In the genomic region with DNA sequence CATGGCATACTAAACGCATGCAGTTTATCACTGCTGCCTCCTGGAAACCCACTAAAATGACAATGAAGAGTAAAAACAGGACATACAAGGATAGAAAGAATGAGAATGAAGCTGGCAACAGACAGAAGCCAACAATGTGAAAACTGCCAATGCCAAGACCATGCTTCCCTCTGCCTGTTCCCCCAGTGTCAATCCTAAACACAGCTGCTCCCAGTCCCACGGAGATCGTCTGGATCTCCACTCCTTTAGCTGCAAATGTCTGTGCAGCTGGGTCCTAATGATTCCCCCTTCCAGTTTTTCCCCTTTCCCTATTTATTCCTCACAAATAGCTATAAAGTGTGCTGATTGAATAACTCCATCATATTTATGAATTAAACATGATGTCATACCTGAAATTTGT, we compare ENCODE assay signal across 17 cellular contexts. TPM values are rescaled to one million over a fixed set of nuclear protein-coding genes. Genes with fewer than 3 reads are reported as not detected.
DNase-seq lines count a peak whose midpoint lies in the region; ATAC-seq and TF ChIP-seq lines count a peak whose summit lies in the region.
"Had no signal": no experiment of that assay in that cellular context is flagged by ENCODE, and none has a peak within 500 bp of the region (broad histone marks: within the 10 kb centered on the region; RNA-seq: fewer than 3 reads in every experiment).

No MANE protein-coding gene starts in this region.

- no peak overlapping the region for H3K4me2 ChIP-seq in H9 (ENCODE audit: insufficient read depth, insufficient read length, low read length)
- H3K4me2 ChIP-seq: BLaER1 treated with 17β-estradiol and CSF1 and Interleukin-3, amounts not matched to agents 10 nM and 100 nM had no signal

- no peak overlapping the region for H3K14ac ChIP-seq in H9 (ENCODE audit: insufficient read depth, low read length)

- H3K9me3 Mint-ChIP-seq in H9 (no peaks in the 10 kb centered on the region), nephron progenitor cell (no peaks in the 10 kb centered on the region), natural killer cell (no peaks in the 10 kb centered on the region)
- H3K9me3 Mint-ChIP-seq: CD4-positive, alpha-beta T cell; CD8-positive, alpha-beta T cell had no signal

- H3K4ac ChIP-seq in H9 (ENCODE audit: low read depth, low read length): no peak overlapping the region

- DNase-seq in Ammon's horn (ENCODE audit: low spot score) (peak; percentile 35), H9 (no peak), T-helper 17 cell (no peak), nephron progenitor cell (no peak), natural killer cell (no peak), NCI-H2196 treated with DMSO at 0.1 percent for 48 hours (lab: John Stamatoyannopoulos, UW; ENCODE audit: unreplicated experiment) (no peak)
- DNase-seq: 8988T; ACHN; Caco-2; Calu3; CD4-positive, alpha-beta T cell; CD8-positive, alpha-beta T cell; DMS79 treated with DMSO at 0.1 percent for 48 hours had no signal

- no peaks in the 10 kb centered on the region for H3K27me3 Mint-ChIP-seq in H9 (ENCODE audit: low read depth)
- no peaks in the 10 kb centered on the region for H3K27me3 Mint-ChIP-seq in T-helper 17 cell
- H3K27me3 Mint-ChIP-seq in nephron progenitor cell (ENCODE audit: low read depth, poor library complexity): no peaks in the 10 kb centered on the region
- no peaks in the 10 kb centered on the region for H3K27me3 Mint-ChIP-seq in natural killer cell (ENCODE audit: low read depth in 2 of 2)
- H3K27me3 Mint-ChIP-seq: B cell; CD4-positive, alpha-beta T cell had no signal

- H3K36me3 Mint-ChIP-seq in H9 (ENCODE audit: insufficient read depth in 1 of 3, low read depth in 3 of 3) (peaks cover 40 to 84% (median 79%) of the 10 kb centered on the region in 3 experiments; a peak in 6 of 7 replicates), T-helper 17 cell (ENCODE audit: low read depth) (peaks cover 7% of the 10 kb centered on the region), nephron progenitor cell (ENCODE audit: low read depth) (peaks cover 79% of the 10 kb centered on the region), natural killer cell (peaks cover 27% of the 10 kb centered on the region)

- H3K4me1 Mint-ChIP-seq in H9 (no peaks in the 10 kb centered on the region), T-helper 17 cell (no peaks in the 10 kb centered on the region), nephron progenitor cell (no peaks in the 10 kb centered on the region), natural killer cell (no peaks in the 10 kb centered on the region)
- H3K4me1 Mint-ChIP-seq: B cell had no signal

- TF ChIP-seq CTCF in H9 (conservative IDR thresholded peaks at IDR 0.05) (no peak), nephron progenitor cell (IDR thresholded peaks at IDR 0.05) (no peak), natural killer cell (IDR thresholded peaks at IDR 0.05) (no peak)

- H2BK12ac ChIP-seq in H9 (ENCODE audit: insufficient read length, low read depth, low read length): no peak overlapping the region

- no peaks in the 10 kb centered on the region for H3K79me1 ChIP-seq in H9 (ENCODE audit: insufficient read depth, low read depth, low read length, poor library complexity, severe bottlenecking)

- no peak overlapping the region for H3K9ac ChIP-seq in H9 (ENCODE audit: extremely low read depth, insufficient read length, low read length)
- H3K9ac ChIP-seq: BLaER1 treated with 17β-estradiol and CSF1 and Interleukin-3, amounts not matched to agents 10 nM and 100 nM had no signal

- H2AK5ac ChIP-seq in H9 (ENCODE audit: insufficient read length, low read length): no peak overlapping the region

- H2BK15ac ChIP-seq in H9 (ENCODE audit: low read depth, low read length): no peak overlapping the region

- no peaks in the 10 kb centered on the region for H3K4me1 ChIP-seq in H9 (ENCODE audit: insufficient read depth, low read length)
- H3K4me1 ChIP-seq: BLaER1 treated with 17β-estradiol and CSF1 and Interleukin-3, amounts not matched to agents 10 nM and 100 nM; Caco-2 had no signal

- H2BK120ac ChIP-seq in H9 (ENCODE audit: low read depth, low read length, poor library complexity, severe bottlenecking): no peak overlapping the region

- no peak overlapping the region for H4K5ac ChIP-seq in H9 (ENCODE audit: insufficient read length, low read depth, low read length)

- H3K27ac Mint-ChIP-seq in H9 (peak overlapping the region in 1 of 3 experiments; percentile 17; a peak in 1 of 7 replicates), T-helper 17 cell (peak overlapping the region; percentile 34), nephron progenitor cell (peak overlapping the region; percentile 54), natural killer cell (no peak overlapping the region)
- H3K27ac Mint-ChIP-seq: B cell; CD4-positive, alpha-beta T cell; CD8-positive, alpha-beta T cell had no signal

- H2BK20ac ChIP-seq in H9 (ENCODE audit: low read depth, low read length, poor library complexity, severe bottlenecking): no peak overlapping the region

- H3K9me3 ChIP-seq in H9 (ENCODE audit: control insufficient read depth, low read depth, low read length): no peaks in the 10 kb centered on the region
- no peaks in the 10 kb centered on the region for H3K9me3 ChIP-seq in T-helper 17 cell (ENCODE audit: control insufficient read depth, low read length, poor library complexity, severe bottlenecking)
- H3K9me3 ChIP-seq: BLaER1 treated with 17β-estradiol and CSF1 and Interleukin-3, amounts not matched to agents 10 nM and 100 nM; Caco-2 had no signal

- H4K8ac ChIP-seq in H9 (replicated peaks; ENCODE audit: insufficient read length, low read depth, low read length): no peak overlapping the region

- ATAC-seq in T-helper 17 cell (no peak), natural killer cell (no peak), GM18868 (IDR thresholded peaks at IDR 0.05; ENCODE audit: unreplicated experiment) (no peak)
- ATAC-seq: CD8-positive, alpha-beta T cell had no signal

- H3K18ac ChIP-seq in H9 (ENCODE audit: insufficient read length, low read depth, low read length): no peak overlapping the region

- no peak overlapping the region for H3T11ph ChIP-seq in H9 (ENCODE audit: low read length)

- no peak overlapping the region for H3K27ac ChIP-seq in H9 (ENCODE audit: insufficient read length, low read depth, low read length)
- H3K27ac ChIP-seq: BLaER1 treated with 17β-estradiol and CSF1 and Interleukin-3, amounts not matched to agents 10 nM and 100 nM; C4-2B had no signal

- H3K4me3 Mint-ChIP-seq in H9 (no peak overlapping the region), T-helper 17 cell (no peak overlapping the region), nephron progenitor cell (no peak overlapping the region), natural killer cell (no peak overlapping the region)
- H3K4me3 Mint-ChIP-seq: B cell; CD4-positive, alpha-beta T cell; CD8-positive, alpha-beta T cell had no signal

- no CpG with 5 or more reads among the region's 3 CpGs for WGBS in H9 (ENCODE audit: extremely low coverage, insufficient read length, low lambda C conversion rate)

- peak overlapping the region; percentile 13 for H4K91ac ChIP-seq in H9 (ENCODE audit: insufficient read length, low read depth, low read length)

- intact Hi-C loops in natural killer cell (cut with micrococcal nuclease): no loop called here

- H2AFZ ChIP-seq in H9 (ENCODE audit: low read length): no peak overlapping the region

- no peaks in the 10 kb centered on the region for H3K27me3 ChIP-seq in H9 (ENCODE audit: insufficient read depth, low read length)
- H3K27me3 ChIP-seq: BLaER1 treated with 17β-estradiol and CSF1 and Interleukin-3, amounts not matched to agents 10 nM and 100 nM had no signal

- no peak overlapping the region for H2BK5ac ChIP-seq in H9 (ENCODE audit: insufficient read length, low read length)

- H3K56ac ChIP-seq in H9 (ENCODE audit: insufficient read length, low read depth, low read length): no peak overlapping the region

- no peaks in the 10 kb centered on the region for H3K23me2 ChIP-seq in H9 (ENCODE audit: insufficient read length, low read depth, low read length, poor library complexity, severe bottlenecking)

- no peaks in the 10 kb centered on the region for H4K20me1 ChIP-seq in H9 (ENCODE audit: control insufficient read depth, insufficient read depth, insufficient read length)

- no peak overlapping the region for H3K23ac ChIP-seq in H9 (ENCODE audit: insufficient read length, low read depth, low read length)

- H3K79me2 ChIP-seq in H9 (ENCODE audit: insufficient read depth, low read length): no peaks in the 10 kb centered on the region

RNA-seq across cellular contexts. Expression of gene LEO1, which starts 16.1 kb away (rescaled TPM):
- total RNA-seq in H9 (2021) (28.4 and 30.3 TPM in 2 replicates), T-helper 17 cell (1 to 10 TPM; 8.8 to 9.4 TPM), natural killer cell (10 to 100 TPM; 13.2 to 19.5 (median 16.0) TPM)

Comparison
In these comparisons a context has a peak if more than half of its experiments do, and no peak if none do; other contexts are left out.
1. H3K27ac Mint-ChIP-seq: peak in T-helper 17 cell (single experiment) and nephron progenitor cell (single experiment); none in natural killer cell (0 of 2).